In genomic region chrX:107673933-107674479, GRCh38 we compare ENCODE assay signal across 8 cellular contexts. TPM values are rescaled to one million over a fixed set of nuclear protein-coding genes. Genes with fewer than 3 reads are reported as not detected.
DNase-seq lines count a peak whose midpoint lies in the region; ATAC-seq and TF ChIP-seq lines count a peak whose summit lies in the region.

No MANE protein-coding gene starts in this region.

- H3K27ac ChIP-seq in heart left ventricle: peak overlapping the region; percentile 53 to 99 (median 89)

- TF ChIP-seq CTCF in heart left ventricle (IDR thresholded peaks at IDR 0.05) (peak in 1 of 12 donors; percentile 10), progenitor cell of endocrine pancreas (IDR thresholded peaks at IDR 0.05; ENCODE audit: unreplicated experiment) (no peak)

- no peaks in the 10 kb centered on the region for H3K9me3 ChIP-seq in heart left ventricle

- peak overlapping the region in 5 of 12 donors; percentile 2 to 33 (median 16) for H3K4me3 ChIP-seq in heart left ventricle

- TF ChIP-seq POLR2A in heart left ventricle (IDR thresholded peaks at IDR 0.05): no peak

- peaks cover 2% of the 10 kb centered on the region for H3K9me3 Mint-ChIP-seq in progenitor cell of endocrine pancreas (ENCODE audit: low read depth)

- H3K4me1 ChIP-seq in heart left ventricle: peaks cover 0 to 62% (median 21%) of the 10 kb centered on the region in 12 donors

- peaks cover 40% of the 10 kb centered on the region for H3K27me3 Mint-ChIP-seq in progenitor cell of endocrine pancreas

- peaks cover 0 to 11% (median 0%) of the 10 kb centered on the region in 9 donors for H3K27me3 ChIP-seq in heart left ventricle

- H3K27ac Mint-ChIP-seq in progenitor cell of endocrine pancreas: no peak overlapping the region

- ATAC-seq in GM18868 (IDR thresholded peaks at IDR 0.05; ENCODE audit: unreplicated experiment) (peak; percentile 90), HG02981 (IDR thresholded peaks at IDR 0.05; ENCODE audit: unreplicated experiment) (peak; percentile 82), heart left ventricle (peak; percentile 77 to 84 (median 80))

- intact Hi-C loops in heart left ventricle (cut with DNase I): loop anchor here in 9 of 10 donors (1.0 to 5.0 kb wide), 5 partner anchors 43 to 218 kb away; partner anchors contain the start of genes NCBP2L (in 8 of the 9) and TSC22D3 (in 7 of the 9)

- peak; percentile 70 for DNase-seq in RPMI7951 (ENCODE audit: low read depth)
- DNase-seq in activated T-helper 9 cell treated with anti-CD3 and anti-CD28 coated beads, Interleukin-2, amount 50 U/mL, for 16 hours (ENCODE audit: low read depth): peak; percentile 87
- peak; percentile 78 to 91 (median 86) for DNase-seq in heart left ventricle
- DNase-seq in stimulated activated CD4-positive, alpha-beta T cell treated with anti-CD3 and anti-CD28 coated beads, Interleukin-1b, Interleukin-23, amount 100 ng/mL, for 1 hour (ENCODE audit: low read depth in 2 of 2): peak; percentile 49 to 73
- no peak for DNase-seq in progenitor cell of endocrine pancreas (ENCODE audit: low spot score, unreplicated experiment)
- no peak for DNase-seq in NCI-H345 treated with DMSO at 0.1 percent for 48 hours (lab: John Stamatoyannopoulos, UW; ENCODE audit: unreplicated experiment)

- H3K36me3 Mint-ChIP-seq in progenitor cell of endocrine pancreas (ENCODE audit: insufficient read depth): no peaks in the 10 kb centered on the region

- WGBS in heart left ventricle, 4 donors: 34 to 48% (median 44%) methylated on average over 7 of the region's 7 CpGs

- H3K36me3 ChIP-seq in heart left ventricle: no peaks in the 10 kb centered on the region

- H3K4me3 Mint-ChIP-seq in progenitor cell of endocrine pancreas (ENCODE audit: low read depth): no peak overlapping the region

- peaks cover 6% of the 10 kb centered on the region for H3K4me1 Mint-ChIP-seq in progenitor cell of endocrine pancreas (ENCODE audit: low read depth)

RNA-seq across cellular contexts. Expression of gene PRPS1, which starts 45.7 kb away (rescaled TPM):
- total RNA-seq in RPMI7951 (2014; rRNA removed; shearing (Covaris generic)): 38.3 and 41.8 TPM in 2 replicates
- 10 to 100 TPM; 19.4 to 32.0 (median 25.0) TPM for total RNA-seq in heart left ventricle
- polyA plus RNA-seq in heart left ventricle: 10 to 100 TPM in 1 of 2 donors, 1 to 10 TPM in 1; 7.2 to 41.0 TPM
- 35.6 and 36.3 TPM in 2 replicates for total RNA-seq in progenitor cell of endocrine pancreas

Comparison
In these comparisons a context has a peak if more than half of its experiments do, and no peak if none do; other contexts are left out.
1. DNase-seq: peak in RPMI7951 (single experiment), activated T-helper 9 cell treated with anti-CD3 and anti-CD28 coated beads, Interleukin-2, amount 50 U/mL, for 16 hours (single experiment), heart left ventricle (5 of 5) and stimulated activated CD4-positive, alpha-beta T cell treated with anti-CD3 and anti-CD28 coated beads, Interleukin-1b, Interleukin-23, amount 100 ng/mL, for 1 hour (2 of 2); none in progenitor cell of endocrine pancreas (single experiment) and NCI-H345 treated with DMSO at 0.1 percent for 48 hours (single experiment).
2. Peak in every context shown above with its lines, with median percentiles within 50 percentile points of each other: ATAC-seq.